18 cellular contexts compared by ENCODE assay signal in the genomic region with DNA sequence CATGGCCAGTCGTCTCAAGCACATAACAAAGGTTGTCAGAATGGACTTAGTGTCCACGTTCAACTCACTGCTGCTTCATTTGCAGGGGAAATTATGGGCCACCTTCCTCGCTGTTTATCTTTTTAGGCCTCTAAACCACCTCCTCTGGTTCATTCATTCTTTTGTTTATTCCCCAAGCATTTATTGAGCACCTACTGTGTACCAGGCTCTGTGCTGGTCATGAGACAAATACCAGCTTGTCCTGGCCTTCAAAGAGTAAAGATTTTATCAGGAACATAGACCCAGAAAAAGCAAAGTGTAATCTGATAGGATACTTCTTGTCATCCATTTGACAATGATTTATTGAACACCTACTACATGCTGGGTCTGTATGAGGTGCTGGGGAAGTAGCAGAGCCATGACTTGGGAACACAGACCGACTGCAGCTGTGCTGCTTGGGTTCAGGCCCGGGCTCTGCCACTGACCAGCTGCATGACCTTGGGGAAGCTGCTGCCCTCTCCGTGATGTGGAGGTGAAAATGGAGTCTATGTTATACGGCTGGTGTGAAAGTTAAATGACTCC.
DNase-seq lines count a peak whose midpoint lies in the region; ATAC-seq, FAIRE-seq and TF ChIP-seq lines count a peak whose summit lies in the region.
"Had no signal": no experiment of that assay in that cellular context is flagged by ENCODE, and none has a peak within 500 bp of the region (broad histone marks: within the 10 kb centered on the region; RNA-seq: fewer than 3 reads in every experiment).

No MANE protein-coding gene starts in this region.

- peak overlapping the region; percentile 13 for H2BK15ac ChIP-seq in mesenchymal stem cell (ENCODE audit: low read depth, poor library complexity, severe bottlenecking)

- POLR2A ChIA-PET in K562 (lab: Yijun Ruan, JAX): interaction anchor here (1.0 kb wide), 1 partner anchor 67 kb away, joined by 3 read pairs; no protein-coding TSS in a partner anchor

- H4K91ac ChIP-seq in mesenchymal stem cell (ENCODE audit: low read length): no peak overlapping the region

- CTCF ChIA-PET in K562 (lab: Yijun Ruan, JAX; ENCODE audit: low intra/inter-chr PET ratio): no interaction called here

- TF ChIP-seq EP300 in K562 (IDR thresholded peaks at IDR 0.05; ENCODE audit: low read length): no peak

- TF ChIP-seq CTCF in K562 (IDR thresholded peaks at IDR 0.05 in 2 of 3, conservative IDR thresholded peaks at IDR 0.05 in 1 of 3; ENCODE audit: insufficient read depth in 2 of 3, low read depth in 1 of 3, low read length in 3 of 3) (no peak), psoas muscle (IDR thresholded peaks at IDR 0.05) (no peak)

- no peak for TF ChIP-seq RAD21 in K562 (CRISPR knock-in tag; conservative IDR thresholded peaks at IDR 0.05 in 1 of 2, IDR thresholded peaks at IDR 0.05 in 1 of 2)

- no peak overlapping the region for H3K14ac ChIP-seq in mesenchymal stem cell (ENCODE audit: low read length in 2 of 2)

- H3K23ac ChIP-seq in mesenchymal stem cell (ENCODE audit: low read length in 2 of 2): no peak overlapping the region

- no peaks in the 10 kb centered on the region for H3K9me1 ChIP-seq in K562 (ENCODE audit: control insufficient read depth, insufficient read depth, low read length)

- H3K4me1 ChIP-seq in K562 (replicated peaks in 1 of 2; ENCODE audit: control insufficient read depth in 2 of 2, insufficient read depth in 2 of 2, low read length in 2 of 2) (peaks cover 7 to 12% of the 10 kb centered on the region in 2 experiments; a peak in 3 of 5 replicates), mesenchymal stem cell (ENCODE audit: control insufficient read depth, insufficient read depth, low read depth, low read length) (peaks cover 8% of the 10 kb centered on the region), psoas muscle (peaks cover 13% of the 10 kb centered on the region)
- H3K4me1 ChIP-seq: HAP-1 had no signal

- no peaks in the 10 kb centered on the region for H3K79me2 ChIP-seq in K562 (ENCODE audit: control insufficient read depth, insufficient read depth, low read length)

- no peak overlapping the region for H3K4ac ChIP-seq in mesenchymal stem cell (ENCODE audit: low read depth in 1 of 2, low read length in 2 of 2)

- TF ChIP-seq POLR2A in K562 (conservative IDR thresholded peaks at IDR 0.05): no peak

- WGBS in K562 (ENCODE audit: insufficient coverage, low coverage, missing lambda C conversion rate): 42% methylated on average over 7 of the region's 7 CpGs
- 85% methylated on average over 7 of the region's 7 CpGs for WGBS in mesenchymal stem cell
- 61 to 74% (median 67%) methylated on average over 7 of the region's 7 CpGs for WGBS in psoas muscle, 3 donors

- in situ Hi-C loops in K562 (cut with MboI): no loop called here

- no peak overlapping the region for H2BK120ac ChIP-seq in mesenchymal stem cell (ENCODE audit: low read depth, low read length)

- H2AFZ ChIP-seq in K562 (ENCODE audit: low read depth, low read length) (no peak overlapping the region), mesenchymal stem cell (ENCODE audit: low read depth, low read length) (no peak overlapping the region)

- no peak overlapping the region for H3K4me2 ChIP-seq in K562 (ENCODE audit: insufficient read depth, low read length)
- H3K4me2 ChIP-seq in mesenchymal stem cell (ENCODE audit: low read length, poor library complexity, severe bottlenecking): no peak overlapping the region
- H3K4me2 ChIP-seq: GM23338 had no signal

- no peak for DNase-seq in K562 (ENCODE audit: extremely low read depth in 1 of 4, low spot score in 3 of 4)
- no peak for DNase-seq in mesenchymal stem cell
- no peak for DNase-seq in psoas muscle
- DNase-seq in T1000 (lab: John Stamatoyannopoulos, UW): no peak
- no peak for DNase-seq in GM19240 (ENCODE audit: insufficient read length, low spot score)
- DNase-seq: C1 segment of cervical spinal cord; Calu3; CD4-positive, alpha-beta memory T cell; COR-L47; DMS53; DMS79 treated with DMSO at 0.1 percent for 48 hours; GF-D8 had no signal

- no peak overlapping the region for H2BK5ac ChIP-seq in mesenchymal stem cell (ENCODE audit: low read depth, low read length, poor library complexity, severe bottlenecking)

- BruUV-seq in K562 (replicated peaks; lab: Mats Ljungman, UMichigan): no TSS peak

- no peak overlapping the region for H4K8ac ChIP-seq in mesenchymal stem cell (ENCODE audit: low read length)

- H3K27ac ChIP-seq in K562 (ENCODE audit: extremely low read depth, low read depth, low read length) (no peak overlapping the region), mesenchymal stem cell (ENCODE audit: low read length, poor library complexity, severe bottlenecking) (no peak overlapping the region), psoas muscle (peak overlapping the region; percentile 23)

- H2BK12ac ChIP-seq in mesenchymal stem cell (ENCODE audit: low read length in 2 of 2): peak overlapping the region in 1 of 2 experiments; percentile 40

- H3K4me3 ChIP-seq in K562: no peak overlapping the region
- H3K4me3 ChIP-seq in mesenchymal stem cell (ENCODE audit: insufficient read depth in 1 of 2, low read depth in 1 of 2, low read length in 2 of 2): no peak overlapping the region
- H3K4me3 ChIP-seq in psoas muscle: no peak overlapping the region
- H3K4me3 ChIP-seq: GM23338, HAP-1 had no signal

- no peaks in the 10 kb centered on the region for H3K79me1 ChIP-seq in mesenchymal stem cell (replicated peaks; ENCODE audit: low read length, poor library complexity, severe bottlenecking)

- no peak overlapping the region for H2AK5ac ChIP-seq in mesenchymal stem cell (ENCODE audit: low read length, severe bottlenecking)

- H3K9ac ChIP-seq in K562 (ENCODE audit: insufficient read depth in 1 of 2, low read depth in 2 of 2, low read length in 2 of 2): no peak overlapping the region
- H3K9ac ChIP-seq in mesenchymal stem cell (ENCODE audit: low read length): no peak overlapping the region

- intact Hi-C loops in K562 (cut with micrococcal nuclease) (no loop called here), psoas muscle (cut with DNase I) (no loop called here)

- FAIRE-seq in K562 (lab: Jason Lieb, UNC): no peak
- FAIRE-seq: GM12891, GM18507, H54 had no signal

- H3K9me3 ChIP-seq in K562 (replicated peaks; ENCODE audit: control insufficient read depth, insufficient read depth, low read depth, low read length) (no peaks in the 10 kb centered on the region), mesenchymal stem cell (ENCODE audit: control insufficient read depth, low read length) (no peaks in the 10 kb centered on the region), psoas muscle (no peaks in the 10 kb centered on the region)
- H3K9me3 ChIP-seq: HAP-1 had no signal

- H4K20me1 ChIP-seq in K562 (replicated peaks; ENCODE audit: control insufficient read depth, insufficient read depth, low read length): no peaks in the 10 kb centered on the region

- H3K36me3 ChIP-seq in K562 (ENCODE audit: control insufficient read depth, insufficient read depth, low read length) (no peaks in the 10 kb centered on the region), mesenchymal stem cell (ENCODE audit: control insufficient read depth in 1 of 2, insufficient read depth in 2 of 2, low read depth in 1 of 2, low read length in 2 of 2) (no peaks in the 10 kb centered on the region), psoas muscle (ENCODE audit: insufficient read depth in 1 of 2, low read depth in 1 of 2) (no peaks in the 10 kb centered on the region)
- H3K36me3 ChIP-seq: HAP-1 had no signal

- H3K27me3 ChIP-seq in K562 (ENCODE audit: control insufficient read depth in 2 of 2, insufficient read depth in 2 of 2, low read length in 2 of 2) (no peaks in the 10 kb centered on the region), mesenchymal stem cell (ENCODE audit: control insufficient read depth in 1 of 2, insufficient read depth in 1 of 2, low read length in 2 of 2) (peaks cover 3 to 59% of the 10 kb centered on the region in 2 experiments), psoas muscle (ENCODE audit: insufficient read depth in 3 of 3, low read length in 2 of 3) (no peaks in the 10 kb centered on the region)

- no peak for ATAC-seq in K562
- no peak for ATAC-seq in psoas muscle
- no peak for ATAC-seq in GM18873 (IDR thresholded peaks at IDR 0.05; ENCODE audit: low FRiP score, unreplicated experiment)
- ATAC-seq: GM23338 had no signal

- no peak overlapping the region for H3K18ac ChIP-seq in mesenchymal stem cell (ENCODE audit: low read depth in 1 of 2, low read length in 2 of 2)

TF ChIP-seq in K562, 482 proteins besides CTCF, POLR2A, EP300 and RAD21 (continues in another document):
- TF ChIP-seq, protein P1, sequence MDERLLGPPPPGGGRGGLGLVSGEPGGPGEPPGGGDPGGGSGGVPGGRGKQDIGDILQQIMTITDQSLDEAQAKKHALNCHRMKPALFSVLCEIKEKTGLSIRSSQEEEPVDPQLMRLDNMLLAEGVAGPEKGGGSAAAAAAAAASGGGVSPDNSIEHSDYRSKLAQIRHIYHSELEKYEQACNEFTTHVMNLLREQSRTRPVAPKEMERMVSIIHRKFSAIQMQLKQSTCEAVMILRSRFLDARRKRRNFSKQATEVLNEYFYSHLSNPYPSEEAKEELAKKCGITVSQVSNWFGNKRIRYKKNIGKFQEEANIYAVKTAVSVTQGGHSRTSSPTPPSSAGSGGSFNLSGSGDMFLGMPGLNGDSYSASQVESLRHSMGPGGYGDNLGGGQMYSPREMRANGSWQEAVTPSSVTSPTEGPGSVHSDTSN (CRISPR knock-in tag; IDR thresholded peaks at IDR 0.05; ENCODE audit: low read depth): no peak
- TF ChIP-seq, protein P1 (tag; conservative IDR thresholded peaks at IDR 0.05; ENCODE audit: low read depth): peak; percentile 58
- TF ChIP-seq, protein P2, sequence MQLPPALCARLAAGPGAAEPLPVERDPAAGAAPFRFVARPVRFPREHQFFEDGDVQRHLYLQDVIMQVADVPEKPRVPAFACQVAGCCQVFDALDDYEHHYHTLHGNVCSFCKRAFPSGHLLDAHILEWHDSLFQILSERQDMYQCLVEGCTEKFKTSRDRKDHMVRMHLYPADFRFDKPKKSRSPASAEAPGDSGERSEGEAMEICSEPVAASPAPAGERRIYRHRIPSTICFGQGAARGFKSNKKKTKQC (CRISPR knock-in tag; IDR thresholded peaks at IDR 0.05): peak; percentile 40; the same call in 1 of the 2 replicates
- TF ChIP-seq SMAD1 (IDR thresholded peaks at IDR 0.05; ENCODE audit: low read depth, low read length, partially characterized antibody) (no peak), ZNF212 (CRISPR knock-in tag; IDR thresholded peaks at IDR 0.05) (no peak), RBM25 (IDR thresholded peaks at IDR 0.05; ENCODE audit: low read depth, low read length, severe bottlenecking) (peak; percentile 41), BCOR (IDR thresholded peaks at IDR 0.05) (peak; percentile 35; the same call in 1 of the 2 replicates), SMARCE1 (IDR thresholded peaks at IDR 0.05) (no peak)
